21 cellular contexts compared by ENCODE assay signal in genomic region chr3:174769171-174769570, GRCh38.
"Had no signal": no experiment of that assay in that cellular context is flagged by ENCODE, and none has a peak within 500 bp of the region (broad histone marks: within the 10 kb centered on the region; RNA-seq: fewer than 3 reads in every experiment).

No MANE protein-coding gene starts in this region.

- H3K27ac ChIP-seq: RWPE1 had no signal

- ATAC-seq: Panc1 had no signal

- H3K9me3 ChIP-seq: SK-N-SH had no signal

- DNase-seq: KBM-7, MV-4-11, NCI-H1048, NCI-H1105, NCI-H1417, NCI-H1436 treated with DMSO at 0.1 percent for 48 hours, NCI-H1694, NCI-H187 treated with DMSO at 0.1 percent for 48 hours, NCI-H2029 treated with DMSO at 0.1 percent for 48 hours, NCI-H2107, NCI-H2171, NCI-H226, NCI-H446, NCI-H510A, NCI-H524 treated with DMSO at 0.1 percent for 48 hours, NCI-H69, NCI-H774, SHP77, SK-N-SH had no signal
